7 cellular contexts compared by ENCODE assay signal in the genomic region with DNA sequence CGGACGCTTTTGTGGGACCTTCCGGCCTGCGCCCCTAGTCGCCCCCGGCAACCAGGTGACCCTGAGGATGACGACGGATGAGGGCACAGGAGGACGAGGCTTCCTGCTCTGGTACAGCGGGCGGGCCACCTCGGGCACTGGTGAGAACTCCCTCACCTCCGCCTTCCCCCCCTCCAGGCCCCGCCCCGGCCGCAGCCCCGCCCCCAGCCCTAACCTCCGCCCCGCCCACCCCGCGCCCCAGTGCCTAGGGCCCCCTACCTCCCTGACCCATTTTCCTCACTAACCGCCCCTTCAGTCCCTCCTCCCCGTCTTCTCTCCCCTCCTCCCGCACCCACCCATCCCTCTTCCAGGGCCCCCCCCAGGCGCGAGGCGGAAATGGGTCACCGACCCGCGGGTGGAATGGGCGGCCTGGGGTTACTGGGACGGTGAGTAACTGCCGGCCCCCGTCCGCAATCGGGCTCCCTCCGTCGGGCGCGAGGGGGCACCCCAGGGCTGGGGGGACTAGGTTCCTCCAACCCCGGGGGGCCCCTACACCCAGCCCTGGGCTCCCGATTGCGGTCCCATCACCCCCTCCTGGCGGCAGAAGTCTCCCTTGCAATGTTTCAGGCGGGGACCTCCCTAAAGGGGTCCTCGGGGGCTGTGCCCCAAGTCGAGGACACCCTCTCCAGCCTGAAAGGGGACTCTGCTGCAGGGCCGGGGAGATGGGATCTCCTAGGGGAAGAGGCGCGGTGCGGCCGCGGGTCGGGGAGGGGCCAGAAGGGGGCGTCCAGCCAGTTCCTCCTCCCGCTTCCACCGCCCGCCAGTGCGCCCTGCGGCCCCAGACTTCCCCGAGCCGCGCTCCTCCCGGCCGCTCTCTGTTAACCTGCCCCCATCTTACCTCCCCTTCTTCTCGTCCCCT. TPM values are rescaled to one million over a fixed set of nuclear protein-coding genes. Genes with fewer than 3 reads are reported as not detected.
DNase-seq lines count a peak whose midpoint lies in the region; ATAC-seq, FAIRE-seq and TF ChIP-seq lines count a peak whose summit lies in the region.

No MANE protein-coding gene starts in this region.

- peak overlapping the region; percentile 89 to 94 for H3K27ac Mint-ChIP-seq in natural killer cell

- peak overlapping the region; percentile 39 for H3K27ac ChIP-seq in OCI-LY7 (ENCODE audit: low read depth, low read length, poor library complexity, severe bottlenecking)
- peak overlapping the region; percentile 58 for H3K27ac ChIP-seq in substantia nigra (ENCODE audit: low read depth, low read length, poor library complexity, severe bottlenecking)

- H3K9me3 ChIP-seq in OCI-LY7 (ENCODE audit: low read length): no peaks in the 10 kb centered on the region

- DNase-seq in GM12892 (ENCODE audit: insufficient read length) (peak; percentile 96), OCI-LY7 (ENCODE audit: low spot score) (peak; percentile 85), fibroblast of gingiva (ENCODE audit: low read depth) (peak; percentile 51), natural killer cell (peak; percentile 77), substantia nigra (lab: John Stamatoyannopoulos, UW) (peak in 32 of 49 donors; percentile 6 to 96 (median 35))
- DNase-seq in activated T-cell treated with anti-CD3 and anti-CD28 coated beads, Interleukin-2, amount 50 U/mL, for 4 hours: peak; percentile 60

- peak; percentile 52 for ATAC-seq in HG03280 (IDR thresholded peaks at IDR 0.05; ENCODE audit: unreplicated experiment)
- ATAC-seq in activated T-cell treated with anti-CD3 and anti-CD28 coated beads, Interleukin-2, amount 50 U/mL, for 4 hours: peak; percentile 73 to 76
- peak; percentile 77 to 82 (median 78) for ATAC-seq in natural killer cell

- H3K36me3 Mint-ChIP-seq in activated T-cell treated with anti-CD3 and anti-CD28 coated beads, Interleukin-2, amount 50 U/mL, for 4 hours (ENCODE audit: insufficient read depth): no peaks in the 10 kb centered on the region
- H3K36me3 Mint-ChIP-seq in natural killer cell: no peaks in the 10 kb centered on the region

- H3K4me3 ChIP-seq in OCI-LY7 (ENCODE audit: low read depth, low read length, poor library complexity, severe bottlenecking): peak overlapping the region; percentile 76

- H3K9me3 Mint-ChIP-seq in activated T-cell treated with anti-CD3 and anti-CD28 coated beads, Interleukin-2, amount 50 U/mL, for 4 hours: no peaks in the 10 kb centered on the region
- no peaks in the 10 kb centered on the region for H3K9me3 Mint-ChIP-seq in natural killer cell

- H3K27me3 Mint-ChIP-seq in activated T-cell treated with anti-CD3 and anti-CD28 coated beads, Interleukin-2, amount 50 U/mL, for 4 hours (ENCODE audit: low read depth): no peaks in the 10 kb centered on the region
- H3K27me3 Mint-ChIP-seq in natural killer cell (ENCODE audit: low read depth in 2 of 2): no peaks in the 10 kb centered on the region

- peaks cover 15% of the 10 kb centered on the region for H3K4me1 Mint-ChIP-seq in activated T-cell treated with anti-CD3 and anti-CD28 coated beads, Interleukin-2, amount 50 U/mL, for 4 hours (ENCODE audit: low read depth)
- H3K4me1 Mint-ChIP-seq in natural killer cell: peaks cover 16 to 23% of the 10 kb centered on the region in 2 donors

- intact Hi-C loops in OCI-LY7 (cut with micrococcal nuclease; ENCODE audit: unreplicated experiment): loop anchor here (1.0 kb wide), 2 partner anchors 70 to 87 kb away; no protein-coding TSS in a partner anchor
- intact Hi-C loops in natural killer cell (cut with micrococcal nuclease): loop anchor here (1.0 to 5.0 kb wide), 3 partner anchors 8 to 88 kb away; a partner anchor contains a TSS

- H4K20me1 ChIP-seq in OCI-LY7 (ENCODE audit: insufficient read depth, low read length): no peaks in the 10 kb centered on the region

- peaks cover 13% of the 10 kb centered on the region for H3K4me1 ChIP-seq in OCI-LY7 (ENCODE audit: insufficient read depth, low read length, poor library complexity, severe bottlenecking)

- H2AFZ ChIP-seq in OCI-LY7 (ENCODE audit: low read length): peak overlapping the region; percentile 94

- TF ChIP-seq CTCF in OCI-LY7 (conservative IDR thresholded peaks at IDR 0.05; ENCODE audit: low read length): peak; percentile 81
- TF ChIP-seq CTCF in natural killer cell (IDR thresholded peaks at IDR 0.05): peak; percentile 69

- H3K79me2 ChIP-seq in OCI-LY7 (ENCODE audit: insufficient read depth, low read depth, low read length): no peaks in the 10 kb centered on the region

- peak overlapping the region; percentile 79 for H3K4me2 ChIP-seq in OCI-LY7 (ENCODE audit: low read length)

- no TSS peak for BruUV-seq in OCI-LY7 (replicated peaks; lab: Mats Ljungman, UMichigan)

- no peaks in the 10 kb centered on the region for H3K36me3 ChIP-seq in OCI-LY7 (ENCODE audit: insufficient read depth, low read length)

- no peaks in the 10 kb centered on the region for H3K9me2 ChIP-seq in OCI-LY7 (ENCODE audit: insufficient read depth, low read length)

- POLR2A ChIA-PET in OCI-LY7 (lab: Charles Lee): interaction anchor here (0.7 to 2.0 kb wide), 2 partner anchors 21 to 88 kb away, joined by 5 to 7 read pairs; no protein-coding TSS in a partner anchor

- H3K4me3 Mint-ChIP-seq in activated T-cell treated with anti-CD3 and anti-CD28 coated beads, Interleukin-2, amount 50 U/mL, for 4 hours: peak overlapping the region; percentile 78
- peak overlapping the region; percentile 94 for H3K4me3 Mint-ChIP-seq in natural killer cell

- CTCF ChIA-PET in OCI-LY7 (lab: Charles Lee; ENCODE audit: unreplicated experiment): interaction anchor here (1.4 kb wide), 1 partner anchor 18 kb away, joined by 4 read pairs; a partner anchor contains a TSS

- peak; percentile 30 for FAIRE-seq in GM12892 (lab: Jason Lieb, UNC)

- TF ChIP-seq POLR2A in GM12892 (IDR thresholded peaks at IDR 0.05; ENCODE audit: low read depth, low read length): no peak

RNA-seq across cellular contexts. Expression of a gene that starts 2.2 kb away (rescaled TPM):
- 0.70 TPM for polyA plus RNA-seq in GM12892 (2012; ENCODE audit: missing spikeins)
- total RNA-seq in OCI-LY7 (2014; rRNA removed; shearing (Covaris generic)): 8.8 and 27.6 TPM in 2 replicates
- total RNA-seq in OCI-LY7 (2022): 32.3 and 38.3 TPM in 2 replicates
- 1 to 10 TPM; 1.4 to 3.1 (median 2.0) TPM for total RNA-seq in activated T-cell treated with anti-CD3 and anti-CD28 coated beads, Interleukin-2, amount 50 U/mL, for 4 hours
- 10 to 100 TPM; 18.4 to 24.8 (median 21.7) TPM for total RNA-seq in natural killer cell

RNA-seq across cellular contexts. Expression of a gene that starts 8.0 kb away (rescaled TPM):
- 4.6 TPM for polyA plus RNA-seq in GM12892 (2012; ENCODE audit: missing spikeins)
- 7.1 and 12.0 TPM in 2 replicates for total RNA-seq in OCI-LY7 (2014; rRNA removed; shearing (Covaris generic))
- total RNA-seq in OCI-LY7 (2022) (10.4 and 15.1 TPM in 2 replicates), natural killer cell (10 to 100 TPM; 14.5 to 15.9 (median 15.5) TPM)
- total RNA-seq in activated T-cell treated with anti-CD3 and anti-CD28 coated beads, Interleukin-2, amount 50 U/mL, for 4 hours: 1 to 10 TPM; 7.8 to 8.4 (median 7.9) TPM

RNA-seq across cellular contexts. Expression of a gene that starts 18.2 kb away (rescaled TPM):
- 0.23 TPM for polyA plus RNA-seq in GM12892 (2012; ENCODE audit: missing spikeins)
- 0.16 TPM in 1 of 2 replicates, not detected in the other for total RNA-seq in OCI-LY7 (2014; rRNA removed; shearing (Covaris generic))
- total RNA-seq in OCI-LY7 (2022) (1.2 and 1.7 TPM in 2 replicates), natural killer cell (under 1 TPM; 0.45 to 0.94 (median 0.88) TPM)
- under 1 TPM; 0.14 to 0.40 (median 0.34) TPM for total RNA-seq in activated T-cell treated with anti-CD3 and anti-CD28 coated beads, Interleukin-2, amount 50 U/mL, for 4 hours

RNA-seq across cellular contexts. Expression of a gene that starts 18.4 kb away (rescaled TPM):
- polyA plus RNA-seq in GM12892 (2012; ENCODE audit: missing spikeins): 13.7 TPM
- total RNA-seq in OCI-LY7 (2014; rRNA removed; shearing (Covaris generic)): 30.3 and 39.2 TPM in 2 replicates
- 72.0 and 75.5 TPM in 2 replicates for total RNA-seq in OCI-LY7 (2022)
- 10 to 100 TPM; 69.3 to 75.5 (median 73.1) TPM for total RNA-seq in activated T-cell treated with anti-CD3 and anti-CD28 coated beads, Interleukin-2, amount 50 U/mL, for 4 hours
- 100 to 1,000 TPM; 282 to 296 (median 289) TPM for total RNA-seq in natural killer cell

RNA-seq across cellular contexts. Expression of a gene that starts 30.6 kb away (rescaled TPM):
- 1.4 TPM for polyA plus RNA-seq in GM12892 (2012; ENCODE audit: missing spikeins)
- total RNA-seq in OCI-LY7 (2014; rRNA removed; shearing (Covaris generic)): 1.2 and 1.5 TPM in 2 replicates
- total RNA-seq in OCI-LY7 (2022): 12.7 and 14.0 TPM in 2 replicates
- 1 to 10 TPM; 6.2 to 8.1 (median 7.6) TPM for total RNA-seq in activated T-cell treated with anti-CD3 and anti-CD28 coated beads, Interleukin-2, amount 50 U/mL, for 4 hours
- 10 to 100 TPM; 25.9 to 46.4 (median 32.5) TPM for total RNA-seq in natural killer cell

Comparison
In these comparisons a context has a peak if more than half of its experiments do, and no peak if none do; other contexts are left out.
1. Peak in every context shown above with its lines: DNase-seq, ATAC-seq, H3K4me3 ChIP-seq and H3K27ac ChIP-seq.
2. DNase-seq: peak in every context shown above with its lines; median percentile 96 in GM12892; 85 in OCI-LY7; 77 in natural killer cell; 60 in activated T-cell treated with anti-CD3 and anti-CD28 coated beads, Interleukin-2, amount 50 U/mL, for 4 hours; 51 in fibroblast of gingiva; 35 in substantia nigra.